8 cellular contexts compared by ENCODE assay signal in genomic region chr17:42554250-42555121, GRCh38. TPM values are rescaled to one million over a fixed set of nuclear protein-coding genes. Genes with fewer than 3 reads are reported as not detected.
DNase-seq lines count a peak whose midpoint lies in the region; ATAC-seq and TF ChIP-seq lines count a peak whose summit lies in the region.

No MANE protein-coding gene starts in this region.

- peak; percentile 82 for TF ChIP-seq POLR2A in GM18951 (IDR thresholded peaks at IDR 0.05; ENCODE audit: extremely low read depth, insufficient read depth, insufficient read length)
- peak in 1 of 2 donors; percentile 80 for TF ChIP-seq POLR2A in lower leg skin (IDR thresholded peaks at IDR 0.05)

- peaks cover 9% of the 10 kb centered on the region for H3K4me1 Mint-ChIP-seq in activated CD4-positive, alpha-beta memory T cell treated with anti-CD3 and anti-CD28 coated beads for 36 hours (ENCODE audit: low read depth)

- peak overlapping the region; percentile 85 for H3K27ac ChIP-seq in duodenal mucosa (ENCODE audit: low read depth, low read length)

- TF ChIP-seq CTCF in AG09309 (IDR thresholded peaks at IDR 0.05; ENCODE audit: control insufficient read depth, insufficient read depth, low read depth, low read length, missing control alignments) (no peak), lower leg skin (IDR thresholded peaks at IDR 0.05) (no peak)

- intact Hi-C loops in activated CD4-positive, alpha-beta memory T cell treated with anti-CD3 and anti-CD28 coated beads for 36 hours (cut with micrococcal nuclease) = no loop called here
- intact Hi-C loops in lower leg skin (cut with DNase I; ENCODE audit: low total_unique reads) = no loop called here

- POLR2A ChIA-PET in activated CD4-positive, alpha-beta memory T cell treated with anti-CD3 and anti-CD28 coated beads for 36 hours (lab: Charles Lee) = interaction anchor here (0.6 to 1.5 kb wide), 8 partner anchors 9 to 51 kb away, joined by 3 to 6 read pairs (median 3); partner anchors contain the start of genes MLX, NAGLU and PSMC3IP

- no peaks in the 10 kb centered on the region for H3K9me3 Mint-ChIP-seq in activated CD4-positive, alpha-beta memory T cell treated with anti-CD3 and anti-CD28 coated beads for 36 hours

- peak overlapping the region; percentile 81 to 90 for H3K9ac ChIP-seq in duodenal mucosa (ENCODE audit: low read depth in 1 of 2, low read length in 2 of 2)

- peak overlapping the region; percentile 85 for H3K27ac Mint-ChIP-seq in activated CD4-positive, alpha-beta memory T cell treated with anti-CD3 and anti-CD28 coated beads for 36 hours

- CTCF ChIA-PET in activated CD4-positive, alpha-beta memory T cell treated with anti-CD3 and anti-CD28 coated beads for 36 hours (lab: Charles Lee) = interaction anchor here (0.8 to 2.2 kb wide), 10 partner anchors 12 to 209 kb away, joined by 3 to 10 read pairs (median 4); partner anchors contain the start of genes MLX, NAGLU and PSMC3IP

- no peak for DNase-seq in AG09309 (ENCODE audit: low read depth)
- peak; percentile 92 for DNase-seq in NCI-H748 (lab: John Stamatoyannopoulos, UW; ENCODE audit: unreplicated experiment)
- peak; percentile 86 for DNase-seq in activated CD4-positive, alpha-beta memory T cell treated with anti-CD3 and anti-CD28 coated beads for 36 hours
- DNase-seq in lower leg skin (ENCODE audit: low spot score in 2 of 2) = peak; percentile 78 to 97
- peak in 2 of 3 donors; percentile 39 to 53 for DNase-seq in stimulated activated CD4-positive, alpha-beta T cell treated with anti-CD3 and anti-CD28 coated beads, TNF-alpha, amount 100 ng/mL, for 1 hour (ENCODE audit: low read depth in 3 of 3, low spot score in 1 of 3)

- H3K4me3 ChIP-seq in AG09309 (ENCODE audit: control insufficient read depth, low read depth, low read length) (peak overlapping the region; percentile 97), duodenal mucosa (ENCODE audit: low read depth in 1 of 2, low read length in 2 of 2) (peak overlapping the region; percentile 84 to 95), lower leg skin (ENCODE audit: low read depth, poor library complexity, severe bottlenecking) (peak overlapping the region; percentile 64)

- 1 to 2% methylated on average over 18 to 67 of the region's 82 CpGs for WGBS in lower leg skin, 2 donors

- H3K36me3 ChIP-seq in duodenal mucosa (ENCODE audit: control insufficient read depth in 1 of 2, insufficient read depth in 2 of 2, low read length in 2 of 2) = no peaks in the 10 kb centered on the region

- in situ Hi-C loops in GM18951 (cut with MboI; ENCODE audit: low sequenced_read_pairs, unreplicated experiment) = no loop called here

- peaks cover 10 to 14% of the 10 kb centered on the region in 2 donors for H3K4me1 ChIP-seq in duodenal mucosa (ENCODE audit: control insufficient read depth in 1 of 2, insufficient read depth in 2 of 2, low read length in 2 of 2)

- no peaks in the 10 kb centered on the region for H3K36me3 Mint-ChIP-seq in activated CD4-positive, alpha-beta memory T cell treated with anti-CD3 and anti-CD28 coated beads for 36 hours

- H3K9me3 ChIP-seq in duodenal mucosa (ENCODE audit: control insufficient read depth in 1 of 2, low read length in 2 of 2) = no peaks in the 10 kb centered on the region

- H3K27me3 Mint-ChIP-seq in activated CD4-positive, alpha-beta memory T cell treated with anti-CD3 and anti-CD28 coated beads for 36 hours = no peaks in the 10 kb centered on the region

- H3K27me3 ChIP-seq in duodenal mucosa (ENCODE audit: control insufficient read depth in 1 of 2, insufficient read depth in 2 of 2, low read length in 2 of 2) = no peaks in the 10 kb centered on the region

- ATAC-seq in HG03196 (IDR thresholded peaks at IDR 0.05; ENCODE audit: unreplicated experiment) = peak; percentile 63

- H3K4me3 Mint-ChIP-seq in activated CD4-positive, alpha-beta memory T cell treated with anti-CD3 and anti-CD28 coated beads for 36 hours = peak overlapping the region; percentile 87

RNA-seq across cellular contexts. Expression of gene HSD17B1, which starts 1.8 kb away (rescaled TPM):
- total RNA-seq in activated CD4-positive, alpha-beta memory T cell treated with anti-CD3 and anti-CD28 coated beads for 36 hours = under 1 TPM; 0.44 to 0.52 TPM
- total RNA-seq in lower leg skin = 1 to 10 TPM; 2.3 to 6.6 (median 4.6) TPM

RNA-seq across cellular contexts. Expression of gene COASY, which starts 7.5 kb away (rescaled TPM):
- total RNA-seq in activated CD4-positive, alpha-beta memory T cell treated with anti-CD3 and anti-CD28 coated beads for 36 hours = 100 to 1,000 TPM in 1 of 2 experiments, 10 to 100 TPM in 1; 92.8 to 103 TPM
- 10 to 100 TPM; 32.4 to 49.5 (median 41.7) TPM for total RNA-seq in lower leg skin

RNA-seq across cellular contexts. Expression of gene MLX, which starts 12.4 kb away (rescaled TPM):
- total RNA-seq in activated CD4-positive, alpha-beta memory T cell treated with anti-CD3 and anti-CD28 coated beads for 36 hours = 10 to 100 TPM; 38.4 to 39.7 TPM
- 10 to 100 TPM; 37.8 to 43.2 (median 39.3) TPM for total RNA-seq in lower leg skin

RNA-seq across cellular contexts. Expression of gene NAGLU, which starts 18.4 kb away (rescaled TPM):
- total RNA-seq in activated CD4-positive, alpha-beta memory T cell treated with anti-CD3 and anti-CD28 coated beads for 36 hours = 10 to 100 TPM; 12.2 to 13.9 TPM
- 10 to 100 TPM; 32.9 to 50.5 (median 36.7) TPM for total RNA-seq in lower leg skin

RNA-seq across cellular contexts. Expression of gene PSMC3IP, which starts 23.0 kb away (rescaled TPM):
- total RNA-seq in activated CD4-positive, alpha-beta memory T cell treated with anti-CD3 and anti-CD28 coated beads for 36 hours = 10 to 100 TPM; 26.4 to 29.4 TPM
- 1 to 10 TPM in 2 of 4 donors, under 1 TPM in 2; 0.67 to 3.6 (median 1.8) TPM for total RNA-seq in lower leg skin
